Comparison of ENCODE assay signal across 13 cellular contexts in the genomic region with DNA sequence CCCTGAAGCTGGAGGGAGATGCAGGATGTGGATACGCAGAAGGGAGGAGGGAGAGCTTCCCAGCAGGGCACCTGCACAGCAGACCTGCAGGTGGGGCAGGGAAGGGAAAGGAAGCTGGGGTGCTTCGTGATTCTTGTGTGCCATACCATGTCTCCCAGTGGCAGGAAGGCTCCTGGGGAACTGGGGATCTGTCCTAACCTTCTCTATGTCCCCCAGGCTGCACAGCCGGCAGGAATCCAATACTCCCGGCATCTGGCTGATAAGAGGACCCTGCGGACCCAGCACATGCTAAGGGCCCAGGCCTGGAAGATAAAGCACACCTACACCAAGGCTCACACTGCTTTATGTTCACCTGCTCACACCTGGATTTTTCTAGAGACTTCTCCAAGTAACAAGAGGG.
A peak's percentile ranks its signal among the peaks of the same experiment; 100 is the strongest.
DNase-seq lines count a peak whose midpoint lies in the region; ATAC-seq and TF ChIP-seq lines count a peak whose summit lies in the region.
"Had no signal": no experiment of that assay in that cellular context is flagged by ENCODE, and none has a peak within 500 bp of the region (broad histone marks: within the 10 kb centered on the region; RNA-seq: fewer than 3 reads in every experiment).

No MANE protein-coding gene starts in this region.

- no peak for TF ChIP-seq POLR2A in upper lobe of left lung (IDR thresholded peaks at IDR 0.05)

- H3K27me3 Mint-ChIP-seq in activated naive CD8-positive, alpha-beta T cell treated with anti-CD3 and anti-CD28 coated beads for 36 hours = no peaks in the 10 kb centered on the region

- ATAC-seq in Right ventricle myocardium inferior (no peak), lung (ENCODE audit: insufficient read depth, low FRiP score) (no peak), upper lobe of left lung (ENCODE audit: low FRiP score in 2 of 2) (no peak), GM21786 (IDR thresholded peaks at IDR 0.05; ENCODE audit: unreplicated experiment) (no peak), HG03378 (IDR thresholded peaks at IDR 0.05; ENCODE audit: unreplicated experiment) (no peak)
- ATAC-seq: stimulated activated naive CD8-positive, alpha-beta T cell treated with anti-CD3 and anti-CD28 coated beads, Interleukin-15, Interleukin-2, amounts not matched to agents 100 U/mL and 50 U/mL, for 24 hours; WTC11 had no signal

- H3K27ac ChIP-seq in cardiac muscle cell = peak overlapping the region; percentile 91
- H3K27ac ChIP-seq in lung (ENCODE audit: low read depth in 1 of 2, low read length in 1 of 2) = peak overlapping the region; percentile 44 to 58
- peak overlapping the region in 3 of 4 donors; percentile 76 to 87 (median 85) for H3K27ac ChIP-seq in upper lobe of left lung

- TF ChIP-seq CTCF in cardiac muscle cell (IDR thresholded peaks at IDR 0.05; ENCODE audit: low read depth, low read length) (no peak), lung (IDR thresholded peaks at IDR 0.05; ENCODE audit: control extremely low read depth, extremely low read depth) (no peak), upper lobe of left lung (IDR thresholded peaks at IDR 0.05) (no peak)

- TF ChIP-seq EP300 in upper lobe of left lung (IDR thresholded peaks at IDR 0.05) = no peak

- intact Hi-C loops in Right ventricle myocardium inferior (cut with DNase I) = loop anchor here (2.0 to 5.0 kb wide), 2 partner anchors 17 to 78 kb away; a partner anchor contains a TSS

- 92 to 96% methylated on average over 5 of the region's 5 CpGs for WGBS in lung, 2 donors
- WGBS in upper lobe of left lung, 2 donors = 81 to 92% methylated on average over 2 to 5 of the region's 5 CpGs

- no peaks in the 10 kb centered on the region for H3K9me3 ChIP-seq in cardiac muscle cell (ENCODE audit: low read depth)
- no peaks in the 10 kb centered on the region for H3K9me3 ChIP-seq in lung (ENCODE audit: control insufficient read depth in 2 of 2, insufficient read depth in 1 of 2, low read length in 1 of 2)
- no peaks in the 10 kb centered on the region for H3K9me3 ChIP-seq in upper lobe of left lung
- H3K9me3 ChIP-seq: BE2C had no signal

- peaks cover 14% of the 10 kb centered on the region for H3K36me3 Mint-ChIP-seq in activated naive CD8-positive, alpha-beta T cell treated with anti-CD3 and anti-CD28 coated beads for 36 hours
- H3K36me3 Mint-ChIP-seq: WTC11 had no signal

- no peak overlapping the region for H3K4me3 Mint-ChIP-seq in activated naive CD8-positive, alpha-beta T cell treated with anti-CD3 and anti-CD28 coated beads for 36 hours
- H3K4me3 Mint-ChIP-seq: WTC11 had no signal

- H3K4me1 Mint-ChIP-seq in activated naive CD8-positive, alpha-beta T cell treated with anti-CD3 and anti-CD28 coated beads for 36 hours = peaks cover 96% of the 10 kb centered on the region

- H3K9me3 Mint-ChIP-seq in activated naive CD8-positive, alpha-beta T cell treated with anti-CD3 and anti-CD28 coated beads for 36 hours = no peaks in the 10 kb centered on the region
- H3K9me3 Mint-ChIP-seq: WTC11 had no signal

- H3K36me3 ChIP-seq in cardiac muscle cell (no peaks in the 10 kb centered on the region), lung (ENCODE audit: control insufficient read depth in 2 of 2, insufficient read depth in 2 of 2, low read length in 2 of 2) (no peaks in the 10 kb centered on the region), upper lobe of left lung (no peaks in the 10 kb centered on the region)
- H3K36me3 ChIP-seq: BE2C had no signal

- peak overlapping the region; percentile 93 for H3K27ac Mint-ChIP-seq in activated naive CD8-positive, alpha-beta T cell treated with anti-CD3 and anti-CD28 coated beads for 36 hours
- H3K27ac Mint-ChIP-seq: WTC11 had no signal

- H3K4me1 ChIP-seq in cardiac muscle cell (ENCODE audit: low read depth) (peaks cover 63% of the 10 kb centered on the region), lung (ENCODE audit: control insufficient read depth in 2 of 2, insufficient read depth in 2 of 2, low read length in 2 of 2) (peaks cover 23 to 67% of the 10 kb centered on the region in 2 donors), upper lobe of left lung (peaks cover 75 to 97% (median 91%) of the 10 kb centered on the region in 4 donors)

- H3K4me3 ChIP-seq in cardiac muscle cell = no peak overlapping the region
- H3K4me3 ChIP-seq in lung = no peak overlapping the region
- no peak overlapping the region for H3K4me3 ChIP-seq in upper lobe of left lung

- no peak for DNase-seq in cardiac muscle cell (ENCODE audit: low read depth in 1 of 2, low spot score in 1 of 2)
- DNase-seq in Right ventricle myocardium inferior (ENCODE audit: missing footprints) = no peak
- no peak for DNase-seq in activated naive CD8-positive, alpha-beta T cell treated with anti-CD3 and anti-CD28 coated beads for 36 hours
- no peak for DNase-seq in lung (ENCODE audit: low spot score)
- DNase-seq in upper lobe of left lung = no peak
- no peak for DNase-seq in NCI-H1417 treated with DMSO at 0.1 percent for 48 hours (lab: John Stamatoyannopoulos, UW)
- DNase-seq: BE2C; OCI-M1; stimulated activated CD4-positive, alpha-beta T cell treated with anti-CD3 and anti-CD28 coated beads, Interleukin-4, amount 100 ng/mL, for 1 hour; stimulated activated naive CD8-positive, alpha-beta T cell treated with anti-CD3 and anti-CD28 coated beads, Interleukin-15, Interleukin-2, amounts not matched to agents 100 U/mL and 50 U/mL, for 24 hours had no signal

- H3K27me3 ChIP-seq in cardiac muscle cell = no peaks in the 10 kb centered on the region
- no peaks in the 10 kb centered on the region for H3K27me3 ChIP-seq in lung (ENCODE audit: control insufficient read depth, insufficient read depth)
- H3K27me3 ChIP-seq in upper lobe of left lung = no peaks in the 10 kb centered on the region
- H3K27me3 ChIP-seq: BE2C had no signal
